Comparison of ENCODE assay signal across 1 cellular context in genomic region chr6:32240686-32241085, GRCh38.
TF ChIP-seq lines count a peak whose summit lies in the region.

No MANE protein-coding gene starts in this region.

TF ChIP-seq in HCT116, 20 proteins besides CTCF, POLR2A, EP300 and RAD21:
- TF ChIP-seq FOSL1 (IDR thresholded peaks at IDR 0.05; ENCODE audit: low read depth) (no peak), CEBPB (IDR thresholded peaks at IDR 0.05; ENCODE audit: low read depth) (no peak)
